Comparison of ENCODE assay signal across 1 cellular context in the genomic region with DNA sequence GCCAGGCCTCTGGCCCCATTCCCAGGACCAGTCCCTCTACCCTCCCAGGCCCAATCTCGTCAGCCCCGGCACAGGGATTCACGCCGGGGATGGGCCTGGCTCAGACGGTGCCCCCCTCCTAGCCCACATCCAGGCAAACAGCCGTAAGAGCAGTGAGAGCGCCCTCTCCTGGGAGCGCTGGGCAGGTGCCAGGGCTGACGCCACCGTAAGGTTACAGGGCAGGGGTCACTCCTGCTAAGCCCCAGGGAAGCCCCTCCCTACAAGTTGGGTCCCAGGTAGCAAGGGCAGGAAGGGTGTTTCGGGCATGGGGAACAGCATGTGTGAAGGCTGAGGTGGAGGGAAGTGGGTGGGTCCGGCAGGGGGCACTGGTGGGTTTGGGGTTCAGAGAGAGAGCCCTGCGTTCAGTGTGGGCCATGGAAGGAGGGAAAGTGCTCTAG.
TF ChIP-seq lines count a peak whose summit lies in the region.

No MANE protein-coding gene starts in this region.

TF ChIP-seq in WTC11, 78 proteins besides CTCF, POLR2A, EP300 and RAD21 (continued from another document):
- TF ChIP-seq, protein P1, sequence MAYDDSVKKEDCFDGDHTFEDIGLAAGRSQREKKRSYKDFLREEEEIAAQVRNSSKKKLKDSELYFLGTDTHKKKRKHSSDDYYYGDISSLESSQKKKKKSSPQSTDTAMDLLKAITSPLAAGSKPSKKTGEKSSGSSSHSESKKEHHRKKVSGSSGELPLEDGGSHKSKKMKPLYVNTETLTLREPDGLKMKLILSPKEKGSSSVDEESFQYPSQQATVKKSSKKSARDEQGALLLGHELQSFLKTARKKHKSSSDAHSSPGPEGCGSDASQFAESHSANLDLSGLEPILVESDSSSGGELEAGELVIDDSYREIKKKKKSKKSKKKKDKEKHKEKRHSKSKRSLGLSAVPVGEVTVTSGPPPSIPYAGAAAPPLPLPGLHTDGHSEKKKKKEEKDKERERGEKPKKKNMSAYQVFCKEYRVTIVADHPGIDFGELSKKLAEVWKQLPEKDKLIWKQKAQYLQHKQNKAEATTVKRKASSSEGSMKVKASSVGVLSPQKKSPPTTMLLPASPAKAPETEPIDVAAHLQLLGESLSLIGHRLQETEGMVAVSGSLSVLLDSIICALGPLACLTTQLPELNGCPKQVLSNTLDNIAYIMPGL (CRISPR knock-in tag; IDR thresholded peaks at IDR 0.05) = peak; percentile 61; the same call in 1 of the 2 replicates
- TF ChIP-seq ZNF138 (CRISPR knock-in tag; conservative IDR thresholded peaks at IDR 0.05) = 0 out of 2 replicates have a peak, but pooled peaks have one; percentile 20
- peak; percentile 51; the same call in 1 of the 2 replicates for TF ChIP-seq ETV6 (CRISPR knock-in tag; IDR thresholded peaks at IDR 0.05)
- TF ChIP-seq, protein P2, sequence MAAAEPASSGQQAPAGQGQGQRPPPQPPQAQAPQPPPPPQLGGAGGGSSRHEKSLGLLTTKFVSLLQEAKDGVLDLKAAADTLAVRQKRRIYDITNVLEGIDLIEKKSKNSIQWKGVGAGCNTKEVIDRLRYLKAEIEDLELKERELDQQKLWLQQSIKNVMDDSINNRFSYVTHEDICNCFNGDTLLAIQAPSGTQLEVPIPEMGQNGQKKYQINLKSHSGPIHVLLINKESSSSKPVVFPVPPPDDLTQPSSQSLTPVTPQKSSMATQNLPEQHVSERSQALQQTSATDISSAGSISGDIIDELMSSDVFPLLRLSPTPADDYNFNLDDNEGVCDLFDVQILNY (CRISPR knock-in tag; IDR thresholded peaks at IDR 0.05) = no peak
- TF ChIP-seq, protein P3, sequence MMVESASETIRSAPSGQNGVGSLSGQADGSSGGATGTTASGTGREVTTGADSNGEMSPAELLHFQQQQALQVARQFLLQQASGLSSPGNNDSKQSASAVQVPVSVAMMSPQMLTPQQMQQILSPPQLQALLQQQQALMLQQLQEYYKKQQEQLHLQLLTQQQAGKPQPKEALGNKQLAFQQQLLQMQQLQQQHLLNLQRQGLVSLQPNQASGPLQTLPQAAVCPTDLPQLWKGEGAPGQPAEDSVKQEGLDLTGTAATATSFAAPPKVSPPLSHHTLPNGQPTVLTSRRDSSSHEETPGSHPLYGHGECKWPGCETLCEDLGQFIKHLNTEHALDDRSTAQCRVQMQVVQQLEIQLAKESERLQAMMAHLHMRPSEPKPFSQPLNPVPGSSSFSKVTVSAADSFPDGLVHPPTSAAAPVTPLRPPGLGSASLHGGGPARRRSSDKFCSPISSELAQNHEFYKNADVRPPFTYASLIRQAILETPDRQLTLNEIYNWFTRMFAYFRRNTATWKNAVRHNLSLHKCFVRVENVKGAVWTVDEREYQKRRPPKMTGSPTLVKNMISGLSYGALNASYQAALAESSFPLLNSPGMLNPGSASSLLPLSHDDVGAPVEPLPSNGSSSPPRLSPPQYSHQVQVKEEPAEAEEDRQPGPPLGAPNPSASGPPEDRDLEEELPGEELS (CRISPR knock-in tag; IDR thresholded peaks at IDR 0.05) = no peak
- TF ChIP-seq, protein P4, sequence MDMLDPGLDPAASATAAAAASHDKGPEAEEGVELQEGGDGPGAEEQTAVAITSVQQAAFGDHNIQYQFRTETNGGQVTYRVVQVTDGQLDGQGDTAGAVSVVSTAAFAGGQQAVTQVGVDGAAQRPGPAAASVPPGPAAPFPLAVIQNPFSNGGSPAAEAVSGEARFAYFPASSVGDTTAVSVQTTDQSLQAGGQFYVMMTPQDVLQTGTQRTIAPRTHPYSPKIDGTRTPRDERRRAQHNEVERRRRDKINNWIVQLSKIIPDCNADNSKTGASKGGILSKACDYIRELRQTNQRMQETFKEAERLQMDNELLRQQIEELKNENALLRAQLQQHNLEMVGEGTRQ (CRISPR knock-in tag; IDR thresholded peaks at IDR 0.05) = 0 out of 2 replicates have a peak, but pooled peaks have one; percentile 7
